ENCODE assay signal across 22 cellular contexts in genomic region chr3:52396907-52397591, GRCh38. TPM values are rescaled to one million over a fixed set of nuclear protein-coding genes. Genes with fewer than 3 reads are reported as not detected.
DNase-seq lines count a peak whose midpoint lies in the region; ATAC-seq, FAIRE-seq and TF ChIP-seq lines count a peak whose summit lies in the region.
"Had no signal": no experiment of that assay in that cellular context is flagged by ENCODE, and none has a peak within 500 bp of the region (broad histone marks: within the 10 kb centered on the region; RNA-seq: fewer than 3 reads in every experiment).

No MANE protein-coding gene starts in this region.

- no peaks in the 10 kb centered on the region for H3K27me3 Mint-ChIP-seq in chondrocyte (ENCODE audit: low read depth)

- TF ChIP-seq POLR2A in HepG2 (IDR thresholded peaks at IDR 0.05; ENCODE audit: insufficient read depth in 1 of 2, low read depth in 2 of 2, low read length in 2 of 2) (no peak), spleen (IDR thresholded peaks at IDR 0.05) (no peak)

- no peaks in the 10 kb centered on the region for H3K79me2 ChIP-seq in HepG2 (ENCODE audit: insufficient read depth, low read length)

- no peaks in the 10 kb centered on the region for H4K20me1 ChIP-seq in HepG2 (ENCODE audit: insufficient read depth, low read length)

- no peak overlapping the region for H3K4me3 ChIP-seq in HepG2 (replicated peaks in 1 of 3; ENCODE audit: insufficient read depth in 1 of 3, low read depth in 2 of 3, low read length in 3 of 3)
- H3K4me3 ChIP-seq in spleen: no peak overlapping the region
- H3K4me3 ChIP-seq: GM12878 had no signal

- no peaks in the 10 kb centered on the region for H3K4me1 Mint-ChIP-seq in chondrocyte (ENCODE audit: low read depth)

- no peaks in the 10 kb centered on the region for H3K9me3 ChIP-seq in HepG2 (ENCODE audit: low read length)
- no peaks in the 10 kb centered on the region for H3K9me3 ChIP-seq in spleen

- H2AFZ ChIP-seq in HepG2 (ENCODE audit: low read length): no peak overlapping the region

- no peak overlapping the region for H3K4me2 ChIP-seq in HepG2 (ENCODE audit: low read depth, low read length)

- POLR2A ChIA-PET in HepG2 (lab: Yijun Ruan, JAX): no interaction called here

- H3K27ac ChIP-seq in HepG2 (ENCODE audit: extremely low read length, insufficient read depth, low read length): no peak overlapping the region
- no peak overlapping the region for H3K27ac ChIP-seq in spleen

- peaks cover 12% of the 10 kb centered on the region; the same call in 1 of the 2 replicates for H3K4me1 ChIP-seq in HepG2 (ENCODE audit: insufficient read depth, low read length)
- no peaks in the 10 kb centered on the region for H3K4me1 ChIP-seq in spleen

- no peak overlapping the region for H3K27ac Mint-ChIP-seq in chondrocyte (ENCODE audit: unreplicated experiment)
- H3K27ac Mint-ChIP-seq: CD8-positive, alpha-beta T cell had no signal

- TF ChIP-seq EP300 in HepG2 (IDR thresholded peaks at IDR 0.05; ENCODE audit: low read depth in 2 of 2, low read length in 2 of 2) (no peak), HepG2 (CRISPR knock-in tag; IDR thresholded peaks at IDR 0.05; ENCODE audit: borderline replicate concordance) (no peak)

- ATAC-seq in HepG2 (0 out of 3 replicates have a peak, but pooled peaks have one; percentile 3), HG03342 (IDR thresholded peaks at IDR 0.05; ENCODE audit: unreplicated experiment) (no peak)
- ATAC-seq: CD8-positive, alpha-beta T cell; GM12878 had no signal

- H3K36me3 ChIP-seq in HepG2 (replicated peaks in 1 of 2; ENCODE audit: control insufficient read depth in 1 of 2, insufficient read depth in 2 of 2, low read length in 2 of 2) (peaks cover 0 to 8% of the 10 kb centered on the region in 2 experiments; a peak in 1 of 5 replicates), spleen (peaks cover 0 to 95% (median 40%) of the 10 kb centered on the region in 6 donors)

- CTCF ChIA-PET in HepG2 (lab: Yijun Ruan, JAX; ENCODE audit: low intra/inter-chr PET ratio, low total read pairs): no interaction called here

- no TSS peak for BruUV-seq in HepG2 (replicated peaks; lab: Mats Ljungman, UMichigan)

- H3K36me3 Mint-ChIP-seq in chondrocyte (ENCODE audit: low read depth): peaks cover 10% of the 10 kb centered on the region

- in situ Hi-C loops in HepG2 (cut with HindIII; ENCODE audit: extremely low pct_ligation_motif_present, low pct_unique_long_range_greater_than_20kb): no loop called here

- DNase-seq in activated effector memory CD4-positive, alpha-beta T cell treated with anti-CD3 and anti-CD28 coated beads, Interleukin-2, amount 50 U/mL, for 16 hours: peak; percentile 51
- no peak for DNase-seq in activated effector memory CD4-positive, alpha-beta T cell treated with Interleukin-2 at 50 U/mL for 16 hours
- peak; percentile 68 for DNase-seq in chondrocyte (ENCODE audit: low spot score)
- no peak for DNase-seq in HepG2 (ENCODE audit: low spot score)
- peak; percentile 66 for DNase-seq in spleen
- DNase-seq in DMS 273 (lab: John Stamatoyannopoulos, UW; ENCODE audit: unreplicated experiment): no peak
- no peak for DNase-seq in COLO829 (ENCODE audit: low spot score)
- DNase-seq: CD8-positive, alpha-beta T cell; DMS 273 treated with DMSO at 0.1 percent for 48 hours; GDM1; GOT3; KG1; NCI-H1417 treated with DMSO at 0.1 percent for 48 hours; NCI-H2029; NCI-H2171 treated with DMSO at 0.1 percent for 48 hours; NCI-H510A; NCI-H774; RPMI8226 had no signal

- no peak overlapping the region for H3K4me3 Mint-ChIP-seq in chondrocyte (ENCODE audit: unreplicated experiment)
- H3K4me3 Mint-ChIP-seq: CD8-positive, alpha-beta T cell had no signal

- intact Hi-C loops in HepG2 (cut with micrococcal nuclease; ENCODE audit: unreplicated experiment): no loop called here
- intact Hi-C loops in spleen (cut with DNase I; ENCODE audit: low total_unique reads): no loop called here

- no peak overlapping the region for H3K9ac ChIP-seq in HepG2 (ENCODE audit: insufficient read depth, low read depth, low read length)

- no peaks in the 10 kb centered on the region for H3K9me3 Mint-ChIP-seq in chondrocyte (ENCODE audit: low read depth)
- H3K9me3 Mint-ChIP-seq: CD8-positive, alpha-beta T cell had no signal

- TF ChIP-seq RAD21 in HepG2 (CRISPR knock-in tag; IDR thresholded peaks at IDR 0.05): no peak

- no CpG with 5 or more reads among the region's 10 CpGs for WGBS in HepG2 (ENCODE audit: low lambda C conversion rate)
- 80 to 94% (median 93%) methylated on average over 4 to 10 of the region's 10 CpGs for WGBS in spleen, 5 donors

- no peaks in the 10 kb centered on the region for H3K27me3 ChIP-seq in HepG2 (ENCODE audit: control insufficient read depth in 1 of 2, insufficient read depth in 2 of 2, low read length in 2 of 2)
- H3K27me3 ChIP-seq in spleen (replicated peaks in 1 of 7): no peaks in the 10 kb centered on the region

- TF ChIP-seq CTCF in chondrocyte (IDR thresholded peaks at IDR 0.05) (no peak), HepG2 (CRISPR knock-in tag; IDR thresholded peaks at IDR 0.05) (no peak), spleen (IDR thresholded peaks at IDR 0.05 in 8 of 11, conservative IDR thresholded peaks at IDR 0.05 in 3 of 11) (no peak)

- no peak for FAIRE-seq in HepG2 (lab: Jason Lieb, UNC)
- FAIRE-seq: GM12878, GM18507 had no signal

RNA-seq across cellular contexts. Expression of gene BAP1, which starts 12.8 kb away (rescaled TPM):
- total RNA-seq in chondrocyte (82.1 to 85.4 TPM (median 84.3 TPM) in 3 replicates), HepG2 (2016; rRNA removed; fragmentation: Illumina TruSeq; extraction: Trizol) (46.9 and 59.1 TPM in 2 replicates), spleen (10 to 100 TPM; 68.1 to 82.8 (median 72.8) TPM)
- total RNA-seq in HepG2 (2016; cell fraction: cytosol; rRNA removed; fragmentation: Illumina TruSeq; extraction: Trizol; ENCODE audit: low read depth): 21.1 and 21.7 TPM in 2 replicates
- 42.9 and 60.4 TPM in 2 replicates for total RNA-seq in HepG2 (2016; cell fraction: insoluble cytoplasmic fraction; rRNA removed; fragmentation: Illumina TruSeq; extraction: Trizol)
- total RNA-seq in HepG2 (2016; cell fraction: membrane; rRNA removed; fragmentation: Illumina TruSeq; extraction: Trizol): 58.0 and 59.4 TPM in 2 replicates
- 36.8 and 40.5 TPM in 2 replicates for total RNA-seq in HepG2 (2016; cell fraction: nucleus; rRNA removed; fragmentation: Illumina TruSeq; extraction: Trizol)
- polyA plus RNA-seq in HepG2 (2011; rRNA removed) (66.1 and 67.1 TPM in 2 replicates), spleen (10 to 100 TPM; 44.4 to 73.7 (median 72.8) TPM)
- 48.2 and 60.5 TPM in 2 replicates for polyA plus RNA-seq in HepG2 (2011; cell fraction: cytosol; rRNA removed)
- 163 and 192 TPM in 2 replicates for polyA plus RNA-seq in HepG2 (2011; cell fraction: nucleus; rRNA removed)
- polyA plus RNA-seq in HepG2 (2012): 45.8 and 59.1 TPM in 2 replicates
- polyA plus RNA-seq in HepG2 (2016; cell fraction: cytosol; fragmentation: Illumina TruSeq; extraction: Trizol; ENCODE audit: low read depth): 15.5 and 16.5 TPM in 2 replicates
- polyA plus RNA-seq in HepG2 (2016; cell fraction: insoluble cytoplasmic fraction; fragmentation: Illumina TruSeq; extraction: Trizol; ENCODE audit: low read depth): 43.9 and 49.5 TPM in 2 replicates
- 45.8 and 47.0 TPM in 2 replicates for polyA plus RNA-seq in HepG2 (2016; cell fraction: membrane; fragmentation: Illumina TruSeq; extraction: Trizol; ENCODE audit: low read depth)
- 76.0 and 87.9 TPM in 2 replicates for polyA plus RNA-seq in HepG2 (2016; cell fraction: nucleus; fragmentation: Illumina TruSeq; extraction: Trizol; ENCODE audit: insufficient read depth, low read depth)
- 109 and 119 TPM in 2 replicates for polyA minus RNA-seq in HepG2 (2011; rRNA and poly(A)+ RNA removed; ENCODE audit: low replicate concordance)
- polyA minus RNA-seq in HepG2 (2011; cell fraction: cytosol; rRNA and poly(A)+ RNA removed): 30.5 and 32.0 TPM in 2 replicates
- 42.9 and 47.1 TPM in 2 replicates for polyA minus RNA-seq in HepG2 (2011; cell fraction: nucleus; rRNA and poly(A)+ RNA removed)

RNA-seq across cellular contexts. Expression of gene PHF7, which starts 13.4 kb away (rescaled TPM):
- total RNA-seq in chondrocyte (5.1 to 7.1 TPM (median 5.5 TPM) in 3 replicates), HepG2 (2016; rRNA removed; fragmentation: Illumina TruSeq; extraction: Trizol) (4.5 and 5.2 TPM in 2 replicates), spleen (10 to 100 TPM in 1 of 7 donors, 1 to 10 TPM in 6; 4.4 to 14.2 (median 8.6) TPM)
- 6.6 and 9.4 TPM in 2 replicates for total RNA-seq in HepG2 (2016; cell fraction: cytosol; rRNA removed; fragmentation: Illumina TruSeq; extraction: Trizol; ENCODE audit: low read depth)
- 4.7 TPM in 2 replicates for total RNA-seq in HepG2 (2016; cell fraction: insoluble cytoplasmic fraction; rRNA removed; fragmentation: Illumina TruSeq; extraction: Trizol)
- total RNA-seq in HepG2 (2016; cell fraction: membrane; rRNA removed; fragmentation: Illumina TruSeq; extraction: Trizol): 8.8 and 9.5 TPM in 2 replicates
- 5.2 and 5.7 TPM in 2 replicates for total RNA-seq in HepG2 (2016; cell fraction: nucleus; rRNA removed; fragmentation: Illumina TruSeq; extraction: Trizol)
- polyA plus RNA-seq in HepG2 (2011; rRNA removed) (8.8 and 12.6 TPM in 2 replicates), spleen (1 to 10 TPM; 4.6 to 7.3 (median 4.8) TPM)
- polyA plus RNA-seq in HepG2 (2011; cell fraction: cytosol; rRNA removed): 5.8 and 6.9 TPM in 2 replicates
- polyA plus RNA-seq in HepG2 (2011; cell fraction: nucleus; rRNA removed): 20.4 and 21.4 TPM in 2 replicates
- 6.3 and 8.7 TPM in 2 replicates for polyA plus RNA-seq in HepG2 (2012)
- 4.0 and 5.7 TPM in 2 replicates for polyA plus RNA-seq in HepG2 (2016; cell fraction: cytosol; fragmentation: Illumina TruSeq; extraction: Trizol; ENCODE audit: low read depth)
- polyA plus RNA-seq in HepG2 (2016; cell fraction: insoluble cytoplasmic fraction; fragmentation: Illumina TruSeq; extraction: Trizol; ENCODE audit: low read depth): 4.4 and 4.9 TPM in 2 replicates
- polyA plus RNA-seq in HepG2 (2016; cell fraction: membrane; fragmentation: Illumina TruSeq; extraction: Trizol; ENCODE audit: low read depth): 5.7 and 8.0 TPM in 2 replicates
- polyA plus RNA-seq in HepG2 (2016; cell fraction: nucleus; fragmentation: Illumina TruSeq; extraction: Trizol; ENCODE audit: insufficient read depth, low read depth): 11.1 and 11.4 TPM in 2 replicates
- 6.1 and 6.8 TPM in 2 replicates for polyA minus RNA-seq in HepG2 (2011; rRNA and poly(A)+ RNA removed; ENCODE audit: low replicate concordance)
- polyA minus RNA-seq in HepG2 (2011; cell fraction: cytosol; rRNA and poly(A)+ RNA removed): 3.0 and 4.6 TPM in 2 replicates
- polyA minus RNA-seq in HepG2 (2011; cell fraction: nucleus; rRNA and poly(A)+ RNA removed): 17.4 and 17.6 TPM in 2 replicates

RNA-seq across cellular contexts. Expression of gene SEMA3G, which starts 47.9 kb away (rescaled TPM):
- 0.17 TPM in 1 of 3 replicates, not detected in the others for total RNA-seq in chondrocyte
- total RNA-seq in HepG2 (2016; rRNA removed; fragmentation: Illumina TruSeq; extraction: Trizol): 2.0 and 6.1 TPM in 2 replicates
- 0.44 and 0.61 TPM in 2 replicates for total RNA-seq in HepG2 (2016; cell fraction: cytosol; rRNA removed; fragmentation: Illumina TruSeq; extraction: Trizol; ENCODE audit: low read depth)
- total RNA-seq in HepG2 (2016; cell fraction: insoluble cytoplasmic fraction; rRNA removed; fragmentation: Illumina TruSeq; extraction: Trizol): 1.9 and 7.2 TPM in 2 replicates
- 1.0 and 1.1 TPM in 2 replicates for total RNA-seq in HepG2 (2016; cell fraction: membrane; rRNA removed; fragmentation: Illumina TruSeq; extraction: Trizol)
- 5.8 and 8.3 TPM in 2 replicates for total RNA-seq in HepG2 (2016; cell fraction: nucleus; rRNA removed; fragmentation: Illumina TruSeq; extraction: Trizol)
- polyA plus RNA-seq in HepG2 (2011; rRNA removed): 8.3 and 13.4 TPM in 2 replicates
- 8.0 and 10.3 TPM in 2 replicates for polyA plus RNA-seq in HepG2 (2011; cell fraction: cytosol; rRNA removed)
- 21.7 and 30.5 TPM in 2 replicates for polyA plus RNA-seq in HepG2 (2011; cell fraction: nucleus; rRNA removed)
- polyA plus RNA-seq in HepG2 (2012): 14.2 and 15.4 TPM in 2 replicates
- 0.33 and 0.36 TPM in 2 replicates for polyA plus RNA-seq in HepG2 (2016; cell fraction: cytosol; fragmentation: Illumina TruSeq; extraction: Trizol; ENCODE audit: low read depth)
- polyA plus RNA-seq in HepG2 (2016; cell fraction: insoluble cytoplasmic fraction; fragmentation: Illumina TruSeq; extraction: Trizol; ENCODE audit: low read depth): 1.4 and 2.1 TPM in 2 replicates
- polyA plus RNA-seq in HepG2 (2016; cell fraction: membrane; fragmentation: Illumina TruSeq; extraction: Trizol; ENCODE audit: low read depth): 0.62 and 0.71 TPM in 2 replicates
- 8.4 and 8.8 TPM in 2 replicates for polyA plus RNA-seq in HepG2 (2016; cell fraction: nucleus; fragmentation: Illumina TruSeq; extraction: Trizol; ENCODE audit: insufficient read depth, low read depth)
- 1.2 and 22.3 TPM in 2 replicates for polyA minus RNA-seq in HepG2 (2011; rRNA and poly(A)+ RNA removed; ENCODE audit: low replicate concordance)
- 6.4 and 10.0 TPM in 2 replicates for polyA minus RNA-seq in HepG2 (2011; cell fraction: cytosol; rRNA and poly(A)+ RNA removed)
- polyA minus RNA-seq in HepG2 (2011; cell fraction: nucleus; rRNA and poly(A)+ RNA removed): 11.9 and 12.6 TPM in 2 replicates
- total RNA-seq in spleen: 10 to 100 TPM in 5 of 7 donors, 1 to 10 TPM in 2; 7.9 to 20.2 (median 10.8) TPM
- polyA plus RNA-seq in spleen: 1 to 10 TPM; 1.0 to 7.8 (median 3.5) TPM
- total RNA-seq: GM12878 had no signal
- polyA plus RNA-seq: BJ had no signal

RNA-seq across cellular contexts. Expression of gene TNNC1, which starts 56.8 kb away (rescaled TPM):
- total RNA-seq in chondrocyte: 3.3 to 13.7 TPM (median 12.7 TPM) in 3 replicates
- total RNA-seq in HepG2 (2016; rRNA removed; fragmentation: Illumina TruSeq; extraction: Trizol): 11.8 and 18.7 TPM in 2 replicates
- total RNA-seq in HepG2 (2016; cell fraction: cytosol; rRNA removed; fragmentation: Illumina TruSeq; extraction: Trizol; ENCODE audit: low read depth): 4.4 and 4.6 TPM in 2 replicates
- 13.2 and 20.1 TPM in 2 replicates for total RNA-seq in HepG2 (2016; cell fraction: insoluble cytoplasmic fraction; rRNA removed; fragmentation: Illumina TruSeq; extraction: Trizol)
- 2.5 and 5.3 TPM in 2 replicates for total RNA-seq in HepG2 (2016; cell fraction: membrane; rRNA removed; fragmentation: Illumina TruSeq; extraction: Trizol)
- total RNA-seq in HepG2 (2016; cell fraction: nucleus; rRNA removed; fragmentation: Illumina TruSeq; extraction: Trizol): 5.4 and 5.7 TPM in 2 replicates
- polyA plus RNA-seq in HepG2 (2011; rRNA removed): 36.4 and 39.5 TPM in 2 replicates
- 53.0 and 54.8 TPM in 2 replicates for polyA plus RNA-seq in HepG2 (2011; cell fraction: cytosol; rRNA removed)
- 14.3 and 16.8 TPM in 2 replicates for polyA plus RNA-seq in HepG2 (2011; cell fraction: nucleus; rRNA removed)
- polyA plus RNA-seq in HepG2 (2012): 10.9 and 12.3 TPM in 2 replicates
- polyA plus RNA-seq in HepG2 (2016; cell fraction: cytosol; fragmentation: Illumina TruSeq; extraction: Trizol; ENCODE audit: low read depth): 3.3 and 4.0 TPM in 2 replicates
- polyA plus RNA-seq in HepG2 (2016; cell fraction: insoluble cytoplasmic fraction; fragmentation: Illumina TruSeq; extraction: Trizol; ENCODE audit: low read depth): 17.1 and 18.1 TPM in 2 replicates
- 2.7 and 3.3 TPM in 2 replicates for polyA plus RNA-seq in HepG2 (2016; cell fraction: membrane; fragmentation: Illumina TruSeq; extraction: Trizol; ENCODE audit: low read depth)
- polyA plus RNA-seq in HepG2 (2016; cell fraction: nucleus; fragmentation: Illumina TruSeq; extraction: Trizol; ENCODE audit: insufficient read depth, low read depth): 6.6 and 10.5 TPM in 2 replicates
- polyA minus RNA-seq in HepG2 (2011; rRNA and poly(A)+ RNA removed; ENCODE audit: low replicate concordance): 7.0 and 8.2 TPM in 2 replicates
- 4.5 and 5.4 TPM in 2 replicates for polyA minus RNA-seq in HepG2 (2011; cell fraction: cytosol; rRNA and poly(A)+ RNA removed)
- polyA minus RNA-seq in HepG2 (2011; cell fraction: nucleus; rRNA and poly(A)+ RNA removed): 4.5 and 4.6 TPM in 2 replicates
- 1 to 10 TPM in 6 of 7 donors, under 1 TPM in 1; 0.74 to 2.2 (median 1.6) TPM for total RNA-seq in spleen
- 1 to 10 TPM; 2.2 to 5.8 (median 4.4) TPM for polyA plus RNA-seq in spleen

RNA-seq across cellular contexts. Expression of gene NISCH, which starts 58.4 kb away (rescaled TPM):
- total RNA-seq in chondrocyte (97.6 to 121 TPM (median 101 TPM) in 3 replicates), HepG2 (2016; rRNA removed; fragmentation: Illumina TruSeq; extraction: Trizol) (15.3 and 27.0 TPM in 2 replicates), spleen (10 to 100 TPM; 72.5 to 92.7 (median 86.2) TPM)
- 10.8 and 11.5 TPM in 2 replicates for total RNA-seq in HepG2 (2016; cell fraction: cytosol; rRNA removed; fragmentation: Illumina TruSeq; extraction: Trizol; ENCODE audit: low read depth)
- 10.9 and 25.7 TPM in 2 replicates for total RNA-seq in HepG2 (2016; cell fraction: insoluble cytoplasmic fraction; rRNA removed; fragmentation: Illumina TruSeq; extraction: Trizol)
- total RNA-seq in HepG2 (2016; cell fraction: membrane; rRNA removed; fragmentation: Illumina TruSeq; extraction: Trizol): 11.3 and 12.4 TPM in 2 replicates
- 36.6 and 40.4 TPM in 2 replicates for total RNA-seq in HepG2 (2016; cell fraction: nucleus; rRNA removed; fragmentation: Illumina TruSeq; extraction: Trizol)
- polyA plus RNA-seq in HepG2 (2011; rRNA removed) (47.6 and 63.0 TPM in 2 replicates), spleen (10 to 100 TPM; 18.9 to 45.1 (median 41.7) TPM)
- 17.8 and 20.4 TPM in 2 replicates for polyA plus RNA-seq in HepG2 (2011; cell fraction: cytosol; rRNA removed)
- polyA plus RNA-seq in HepG2 (2011; cell fraction: nucleus; rRNA removed): 441 and 512 TPM in 2 replicates
- polyA plus RNA-seq in HepG2 (2012): 31.6 and 39.4 TPM in 2 replicates
- polyA plus RNA-seq in HepG2 (2016; cell fraction: cytosol; fragmentation: Illumina TruSeq; extraction: Trizol; ENCODE audit: low read depth): 3.2 and 3.7 TPM in 2 replicates
- polyA plus RNA-seq in HepG2 (2016; cell fraction: insoluble cytoplasmic fraction; fragmentation: Illumina TruSeq; extraction: Trizol; ENCODE audit: low read depth): 9.4 and 12.9 TPM in 2 replicates
- polyA plus RNA-seq in HepG2 (2016; cell fraction: membrane; fragmentation: Illumina TruSeq; extraction: Trizol; ENCODE audit: low read depth): 6.4 and 6.7 TPM in 2 replicates
- 96.6 and 101 TPM in 2 replicates for polyA plus RNA-seq in HepG2 (2016; cell fraction: nucleus; fragmentation: Illumina TruSeq; extraction: Trizol; ENCODE audit: insufficient read depth, low read depth)
- polyA minus RNA-seq in HepG2 (2011; rRNA and poly(A)+ RNA removed; ENCODE audit: low replicate concordance): 50.0 and 58.0 TPM in 2 replicates
- 15.2 and 15.4 TPM in 2 replicates for polyA minus RNA-seq in HepG2 (2011; cell fraction: cytosol; rRNA and poly(A)+ RNA removed)
- polyA minus RNA-seq in HepG2 (2011; cell fraction: nucleus; rRNA and poly(A)+ RNA removed): 97.0 and 102 TPM in 2 replicates

Comparison
In these comparisons a context has a peak if more than half of its experiments do, and no peak if none do; other contexts are left out.
1. DNase-seq: peak in activated effector memory CD4-positive, alpha-beta T cell treated with anti-CD3 and anti-CD28 coated beads, Interleukin-2, amount 50 U/mL, for 16 hours (single experiment), chondrocyte (single experiment) and spleen (single experiment); none in activated effector memory CD4-positive, alpha-beta T cell treated with Interleukin-2 at 50 U/mL for 16 hours (single experiment), HepG2 (single experiment), DMS 273 (single experiment) and COLO829 (single experiment).